Comparison of ENCODE assay signal across 9 cellular contexts in the genomic region with DNA sequence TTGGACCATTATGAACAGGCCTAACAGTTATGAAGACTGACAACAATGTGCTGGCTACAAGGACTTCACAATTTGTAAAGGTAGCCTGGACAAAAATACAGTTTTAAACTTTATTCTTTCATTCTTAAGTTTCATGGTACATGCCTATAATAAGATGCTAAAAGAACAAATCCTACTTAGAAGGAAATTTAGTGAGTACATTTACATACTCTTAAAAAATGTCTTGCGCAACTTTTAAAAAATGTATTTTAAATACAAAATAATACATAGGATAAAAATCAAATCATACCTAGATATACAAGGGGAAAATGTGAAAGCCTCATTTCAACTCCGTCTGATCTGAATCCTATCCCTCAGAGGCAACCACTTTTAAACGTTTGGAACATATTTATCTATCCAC.
"Had no signal": no experiment of that assay in that cellular context is flagged by ENCODE, and none has a peak within 500 bp of the region (broad histone marks: within the 10 kb centered on the region; RNA-seq: fewer than 3 reads in every experiment).

No MANE protein-coding gene starts in this region.

- H3K4me3 ChIP-seq: GM23338, HAP-1 had no signal

- H2AFZ ChIP-seq: GM23338 had no signal

- ATAC-seq: GM23338, HCT116, HepG2 had no signal

- H3K4me1 ChIP-seq: HAP-1 had no signal

- H3K4me2 ChIP-seq: GM23338, KMS-11 had no signal

- FAIRE-seq: HepG2 had no signal

- H3K27ac ChIP-seq: KMS-11 had no signal

- H3K9ac ChIP-seq: KMS-11 had no signal

- H3K27ac Mint-ChIP-seq: GM23338, HFFc6 had no signal

- H3K9me3 ChIP-seq: HAP-1 had no signal

- H3K4me3 Mint-ChIP-seq: GM23338, HFFc6 had no signal

- H3K4me1 Mint-ChIP-seq: GM23338 had no signal

- H3K36me3 ChIP-seq: HAP-1 had no signal

- DNase-seq: H7, HFFc6, Karpas-422, KBM-7 had no signal

- H3K9me3 Mint-ChIP-seq: HFFc6 had no signal
